ENCODE assay signal across 22 cellular contexts in the genomic region with DNA sequence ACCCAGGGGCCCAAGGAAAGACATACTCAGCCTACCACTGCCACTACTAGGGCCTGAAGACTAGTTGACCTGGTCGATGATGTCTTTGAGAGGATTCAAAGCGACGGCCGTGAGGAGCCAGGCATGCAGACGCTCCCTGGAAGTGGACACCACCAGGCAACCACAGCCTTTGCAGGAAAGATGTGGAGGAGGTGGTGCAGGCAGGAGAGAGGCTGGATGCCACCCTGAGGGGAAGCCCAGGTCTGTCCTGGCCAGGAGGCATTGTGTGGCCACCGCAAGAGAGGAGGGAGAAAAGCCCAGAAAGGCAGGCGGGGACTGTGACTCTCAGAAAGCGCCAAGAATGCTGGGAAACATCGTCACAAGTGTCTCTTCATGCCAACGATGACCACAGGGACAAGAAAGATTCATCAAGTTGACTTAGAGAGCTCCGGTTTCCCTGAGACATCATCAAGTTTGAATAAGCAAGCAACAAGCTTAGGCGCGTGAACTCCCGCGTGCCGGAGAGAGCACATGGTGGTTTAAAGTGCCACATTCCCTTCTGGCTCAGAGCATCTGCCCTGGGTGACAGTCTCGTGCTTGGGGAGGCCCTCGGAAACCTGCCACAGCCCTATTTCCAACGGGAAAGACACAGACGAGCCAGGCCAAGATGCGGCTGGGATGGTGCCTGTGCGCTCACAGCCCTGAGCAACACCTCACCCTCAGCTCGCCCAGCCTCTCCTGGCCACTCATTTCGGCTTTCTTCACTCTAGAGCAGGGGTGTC.
DNase-seq lines count a peak whose midpoint lies in the region; ATAC-seq, FAIRE-seq and TF ChIP-seq lines count a peak whose summit lies in the region.
"Had no signal": no experiment of that assay in that cellular context is flagged by ENCODE, and none has a peak within 500 bp of the region (broad histone marks: within the 10 kb centered on the region; RNA-seq: fewer than 3 reads in every experiment).

No MANE protein-coding gene starts in this region.

- no peaks in the 10 kb centered on the region for H3K36me3 Mint-ChIP-seq in osteocyte (ENCODE audit: unreplicated experiment)
- no peaks in the 10 kb centered on the region for H3K36me3 Mint-ChIP-seq in activated CD8-positive, alpha-beta T cell treated with anti-CD3 and anti-CD28 coated beads, Interleukin-2, amount 10 ng/mL, durations not matched to agents 7 days and 5 days (ENCODE audit: low read depth)

- H3K27ac Mint-ChIP-seq in osteocyte (ENCODE audit: unreplicated experiment): no peak overlapping the region
- H3K27ac Mint-ChIP-seq in activated CD8-positive, alpha-beta T cell treated with anti-CD3 and anti-CD28 coated beads, Interleukin-2, amount 10 ng/mL, durations not matched to agents 7 days and 5 days: no peak overlapping the region
- H3K27ac Mint-ChIP-seq: B cell; CD4-positive, alpha-beta T cell had no signal

- CTCF ChIA-PET in activated CD8-positive, alpha-beta T cell treated with anti-CD3 and anti-CD28 coated beads, Interleukin-2, amount 10 ng/mL, durations not matched to agents 7 days and 5 days (lab: Charles Lee): no interaction called here

- H3K9me3 ChIP-seq in small intestine (ENCODE audit: control insufficient read depth, low read depth): no peaks in the 10 kb centered on the region
- H3K9me3 ChIP-seq: HAP-1 had no signal

- no peaks in the 10 kb centered on the region for H3K4me1 ChIP-seq in small intestine (ENCODE audit: control insufficient read depth in 2 of 2, insufficient read depth in 1 of 2, low read depth in 1 of 2, low read length in 1 of 2)
- H3K4me1 ChIP-seq: HAP-1 had no signal

- 87 to 90% (median 89%) methylated on average over 24 of the region's 24 CpGs for WGBS in small intestine, 3 donors

- no peaks in the 10 kb centered on the region for H3K27me3 Mint-ChIP-seq in osteocyte (ENCODE audit: unreplicated experiment)
- H3K27me3 Mint-ChIP-seq in activated CD8-positive, alpha-beta T cell treated with anti-CD3 and anti-CD28 coated beads, Interleukin-2, amount 10 ng/mL, durations not matched to agents 7 days and 5 days (ENCODE audit: low read depth): no peaks in the 10 kb centered on the region
- H3K27me3 Mint-ChIP-seq: B cell had no signal

- H3K9me3 Mint-ChIP-seq in osteocyte (ENCODE audit: unreplicated experiment): peaks cover 16% of the 10 kb centered on the region
- no peaks in the 10 kb centered on the region for H3K9me3 Mint-ChIP-seq in activated CD8-positive, alpha-beta T cell treated with anti-CD3 and anti-CD28 coated beads, Interleukin-2, amount 10 ng/mL, durations not matched to agents 7 days and 5 days (ENCODE audit: insufficient read depth)
- H3K9me3 Mint-ChIP-seq: CD4-positive, alpha-beta T cell had no signal

- no peak for TF ChIP-seq CTCF in coronary artery (IDR thresholded peaks at IDR 0.05)
- TF ChIP-seq CTCF in osteocyte (IDR thresholded peaks at IDR 0.05): no peak

- H3K4me3 ChIP-seq in H7 (ENCODE audit: insufficient read depth, low read depth, low read length): no peak overlapping the region
- H3K4me3 ChIP-seq in coronary artery: no peak overlapping the region
- H3K4me3 ChIP-seq in small intestine (ENCODE audit: low read depth in 1 of 2, low read length in 2 of 2): no peak overlapping the region
- H3K4me3 ChIP-seq: GM23248, HAP-1 had no signal

- DNase-seq in H7: peak; percentile 27
- peak; percentile 40 for DNase-seq in coronary artery (ENCODE audit: low spot score)
- peak; percentile 22 for DNase-seq in left lobe of liver (ENCODE audit: low spot score)
- peak; percentile 73 for DNase-seq in osteocyte (ENCODE audit: extremely low spot score, unreplicated experiment)
- DNase-seq in NCI-H526 (lab: John Stamatoyannopoulos, UW): no peak
- no peak for DNase-seq in small intestine
- no peak for DNase-seq in hippocampal formation (lab: John Stamatoyannopoulos, UW)
- no peak for DNase-seq in activated CD8-positive, alpha-beta T cell treated with anti-CD3 and anti-CD28 coated beads, Interleukin-2, amount 10 ng/mL, durations not matched to agents 7 days and 5 days
- DNase-seq: C1 segment of cervical spinal cord; Calu3; CD4-positive, alpha-beta T cell; DMS79 treated with DMSO at 0.1 percent for 48 hours; EL; GM23248 had no signal

- ATAC-seq in left lobe of liver: no peak
- ATAC-seq in activated CD8-positive, alpha-beta T cell treated with anti-CD3 and anti-CD28 coated beads, Interleukin-2, amount 10 ng/mL, durations not matched to agents 7 days and 5 days: no peak
- ATAC-seq: HepG2 had no signal

- FAIRE-seq in small intestine (lab: Jason Lieb, UNC): no peak
- FAIRE-seq: A204.1, G401.6, GM12891, GM19239, HepG2, HTR-8/SVneo had no signal

- H3K27me3 ChIP-seq in H7 (ENCODE audit: control insufficient read depth, insufficient read depth, low read length) (no peaks in the 10 kb centered on the region), small intestine (ENCODE audit: control insufficient read depth in 2 of 2, insufficient read depth in 2 of 2, low read length in 2 of 2) (no peaks in the 10 kb centered on the region)

- no peak overlapping the region for H3K27ac ChIP-seq in coronary artery
- no peak overlapping the region for H3K27ac ChIP-seq in small intestine (ENCODE audit: low read depth in 1 of 2, low read length in 1 of 2)
- H3K27ac ChIP-seq: GM23248 had no signal

- H3K36me3 ChIP-seq in H7 (replicated peaks; ENCODE audit: control insufficient read depth, insufficient read depth, low read length): no peaks in the 10 kb centered on the region
- H3K36me3 ChIP-seq in small intestine (ENCODE audit: control insufficient read depth in 2 of 2, insufficient read depth in 2 of 2, low read length in 2 of 2): no peaks in the 10 kb centered on the region
- H3K36me3 ChIP-seq: HAP-1 had no signal

- POLR2A ChIA-PET in activated CD8-positive, alpha-beta T cell treated with anti-CD3 and anti-CD28 coated beads, Interleukin-2, amount 10 ng/mL, durations not matched to agents 7 days and 5 days (lab: Charles Lee): no interaction called here

- H3K4me1 Mint-ChIP-seq in osteocyte (ENCODE audit: unreplicated experiment): no peaks in the 10 kb centered on the region
- no peaks in the 10 kb centered on the region for H3K4me1 Mint-ChIP-seq in activated CD8-positive, alpha-beta T cell treated with anti-CD3 and anti-CD28 coated beads, Interleukin-2, amount 10 ng/mL, durations not matched to agents 7 days and 5 days (ENCODE audit: low read depth)
- H3K4me1 Mint-ChIP-seq: B cell had no signal

- H3K4me3 Mint-ChIP-seq in osteocyte (ENCODE audit: unreplicated experiment): no peak overlapping the region
- H3K4me3 Mint-ChIP-seq in activated CD8-positive, alpha-beta T cell treated with anti-CD3 and anti-CD28 coated beads, Interleukin-2, amount 10 ng/mL, durations not matched to agents 7 days and 5 days: no peak overlapping the region
- H3K4me3 Mint-ChIP-seq: B cell; CD4-positive, alpha-beta T cell had no signal

Comparison
In these comparisons a context has a peak if more than half of its experiments do, and no peak if none do; other contexts are left out.
1. DNase-seq: peak in H7 (single experiment), coronary artery (single experiment), left lobe of liver (single experiment) and osteocyte (single experiment); none in NCI-H526 (0 of 2), small intestine (single experiment), hippocampal formation (0 of 2) and activated CD8-positive, alpha-beta T cell treated with anti-CD3 and anti-CD28 coated beads, Interleukin-2, amount 10 ng/mL, durations not matched to agents 7 days and 5 days (single experiment).